9 cellular contexts compared by ENCODE assay signal in genomic region chr11:68839953-68840641, GRCh38. TPM values are rescaled to one million over a fixed set of nuclear protein-coding genes. Genes with fewer than 3 reads are reported as not detected.
DNase-seq lines count a peak whose midpoint lies in the region; ATAC-seq, FAIRE-seq and TF ChIP-seq lines count a peak whose summit lies in the region.
"Had no signal": no experiment of that assay in that cellular context is flagged by ENCODE, and none has a peak within 500 bp of the region (broad histone marks: within the 10 kb centered on the region; RNA-seq: fewer than 3 reads in every experiment).

No MANE protein-coding gene starts in this region.

- FAIRE-seq in HTR-8/SVneo (lab: Jason Lieb, UNC): no peak
- FAIRE-seq: G401.6 had no signal

- no peak for ATAC-seq in activated T-cell treated with anti-CD3 and anti-CD28 coated beads, Interleukin-2, amount 50 U/mL, for 4 hours
- ATAC-seq in sciatic nerve (peak; percentile 2), HG02759 (IDR thresholded peaks at IDR 0.05; ENCODE audit: unreplicated experiment) (no peak)

- no peaks in the 10 kb centered on the region for H3K36me3 Mint-ChIP-seq in activated T-cell treated with anti-CD3 and anti-CD28 coated beads, Interleukin-2, amount 50 U/mL, for 4 hours (ENCODE audit: insufficient read depth)

- no peaks in the 10 kb centered on the region for H3K36me3 ChIP-seq in left ventricle myocardium inferior

- H3K4me1 Mint-ChIP-seq in activated T-cell treated with anti-CD3 and anti-CD28 coated beads, Interleukin-2, amount 50 U/mL, for 4 hours (ENCODE audit: low read depth): peaks cover 63% of the 10 kb centered on the region

- no peaks in the 10 kb centered on the region for H3K9me3 Mint-ChIP-seq in activated T-cell treated with anti-CD3 and anti-CD28 coated beads, Interleukin-2, amount 50 U/mL, for 4 hours

- H3K27ac ChIP-seq in left ventricle myocardium inferior (replicated peaks): peak overlapping the region; percentile 95

- H3K27me3 Mint-ChIP-seq in activated T-cell treated with anti-CD3 and anti-CD28 coated beads, Interleukin-2, amount 50 U/mL, for 4 hours (ENCODE audit: low read depth): no peaks in the 10 kb centered on the region

- H3K9me3 ChIP-seq in left ventricle myocardium inferior (replicated peaks): no peaks in the 10 kb centered on the region

- H3K4me3 ChIP-seq in LNCaP clone FGC (ENCODE audit: low read depth, low read length) (peak overlapping the region; percentile 87), left ventricle myocardium inferior (peak overlapping the region; percentile 89)

- TF ChIP-seq CTCF in LNCaP clone FGC (IDR thresholded peaks at IDR 0.05; ENCODE audit: control insufficient read depth, extremely low read depth, insufficient read depth): no peak
- no peak for TF ChIP-seq CTCF in left ventricle myocardium inferior (IDR thresholded peaks at IDR 0.05; ENCODE audit: borderline replicate concordance)

- intact Hi-C loops in left ventricle myocardium inferior (cut with micrococcal nuclease) (no loop called here), sciatic nerve (cut with DNase I) (no loop called here)

- no peaks in the 10 kb centered on the region for H3K27me3 ChIP-seq in left ventricle myocardium inferior (ENCODE audit: low read depth)

- DNase-seq in NCI-H2227 treated with DMSO at 0.1 percent for 48 hours (lab: John Stamatoyannopoulos, UW) (peak; percentile 27), NCI-H2227 (lab: John Stamatoyannopoulos, UW; ENCODE audit: unreplicated experiment) (no peak), LNCaP clone FGC (ENCODE audit: low read depth) (no peak), left ventricle myocardium inferior (no peak), sciatic nerve (ENCODE audit: low spot score) (no peak), HTR-8/SVneo (ENCODE audit: insufficient read length, low spot score) (no peak)
- DNase-seq in activated T-cell treated with anti-CD3 and anti-CD28 coated beads, Interleukin-2, amount 50 U/mL, for 4 hours: no peak

- H3K4me3 Mint-ChIP-seq in activated T-cell treated with anti-CD3 and anti-CD28 coated beads, Interleukin-2, amount 50 U/mL, for 4 hours: peak overlapping the region; percentile 83

- H3K4me1 ChIP-seq in left ventricle myocardium inferior: peaks cover 90% of the 10 kb centered on the region

RNA-seq across cellular contexts. Expression of gene CPT1A, which starts 1.6 kb away (rescaled TPM):
- 10 to 100 TPM; 12.3 to 15.8 (median 14.2) TPM for total RNA-seq in activated T-cell treated with anti-CD3 and anti-CD28 coated beads, Interleukin-2, amount 50 U/mL, for 4 hours
- 73.1 TPM for total RNA-seq in left ventricle myocardium inferior
- total RNA-seq in sciatic nerve: 55.9 TPM
